1 cellular context compared by ENCODE assay signal in genomic region chr20:44959896-44960852, GRCh38.
TF ChIP-seq lines count a peak whose summit lies in the region.

A gene with protein sequence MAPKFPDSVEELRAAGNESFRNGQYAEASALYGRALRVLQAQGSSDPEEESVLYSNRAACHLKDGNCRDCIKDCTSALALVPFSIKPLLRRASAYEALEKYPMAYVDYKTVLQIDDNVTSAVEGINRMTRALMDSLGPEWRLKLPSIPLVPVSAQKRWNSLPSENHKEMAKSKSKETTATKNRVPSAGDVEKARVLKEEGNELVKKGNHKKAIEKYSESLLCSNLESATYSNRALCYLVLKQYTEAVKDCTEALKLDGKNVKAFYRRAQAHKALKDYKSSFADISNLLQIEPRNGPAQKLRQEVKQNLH (minus strand): TSS chr20:44960397. CDS start chr20:44960333, 64 bp downstream.

TF ChIP-seq in K562, 482 proteins besides CTCF, POLR2A, EP300 and RAD21 (continued from another document and continues in another):
- no peak for TF ChIP-seq RREB1 (CRISPR knock-in tag; IDR thresholded peaks at IDR 0.05)
- TF ChIP-seq PPARD (CRISPR knock-in tag; IDR thresholded peaks at IDR 0.05): no peak
- no peak for TF ChIP-seq PHF21A (IDR thresholded peaks at IDR 0.05; ENCODE audit: borderline replicate concordance, low read depth)
- TF ChIP-seq MTA1 (IDR thresholded peaks at IDR 0.05; ENCODE audit: borderline replicate concordance): no peak
- TF ChIP-seq, protein P1, sequence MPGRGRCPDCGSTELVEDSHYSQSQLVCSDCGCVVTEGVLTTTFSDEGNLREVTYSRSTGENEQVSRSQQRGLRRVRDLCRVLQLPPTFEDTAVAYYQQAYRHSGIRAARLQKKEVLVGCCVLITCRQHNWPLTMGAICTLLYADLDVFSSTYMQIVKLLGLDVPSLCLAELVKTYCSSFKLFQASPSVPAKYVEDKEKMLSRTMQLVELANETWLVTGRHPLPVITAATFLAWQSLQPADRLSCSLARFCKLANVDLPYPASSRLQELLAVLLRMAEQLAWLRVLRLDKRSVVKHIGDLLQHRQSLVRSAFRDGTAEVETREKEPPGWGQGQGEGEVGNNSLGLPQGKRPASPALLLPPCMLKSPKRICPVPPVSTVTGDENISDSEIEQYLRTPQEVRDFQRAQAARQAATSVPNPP (IDR thresholded peaks at IDR 0.05; ENCODE audit: borderline replicate concordance, insufficient read depth, insufficient read length): no peak
- TF ChIP-seq MBD1 (CRISPR knock-in tag; IDR thresholded peaks at IDR 0.05): no peak
- TF ChIP-seq ADNP (tag; IDR thresholded peaks at IDR 0.05): no peak
- no peak for TF ChIP-seq MCM3 (IDR thresholded peaks at IDR 0.05)
- no peak for TF ChIP-seq ZNF644 (tag; IDR thresholded peaks at IDR 0.05; ENCODE audit: low read depth)
- TF ChIP-seq PCBP2 (IDR thresholded peaks at IDR 0.05; ENCODE audit: low read depth, low read length, poor library complexity, severe bottlenecking): no peak
- no peak for TF ChIP-seq MCM7 (IDR thresholded peaks at IDR 0.05)
- TF ChIP-seq ZNF431 (CRISPR knock-in tag; IDR thresholded peaks at IDR 0.05): 0 out of 2 replicates have a peak, but pooled peaks have one; percentile 58
- no peak for TF ChIP-seq NR3C1 (CRISPR knock-in tag; IDR thresholded peaks at IDR 0.05)
- no peak for TF ChIP-seq RBM17 (IDR thresholded peaks at IDR 0.05; ENCODE audit: borderline replicate concordance, low read depth, low read length)
- no peak for TF ChIP-seq BRD4 (IDR thresholded peaks at IDR 0.05)
- no peak for TF ChIP-seq PTBP1 (IDR thresholded peaks at IDR 0.05; ENCODE audit: low read depth, low read length)
- TF ChIP-seq POLR2AphosphoS2 (IDR thresholded peaks at IDR 0.05; ENCODE audit: low read length): no peak
- TF ChIP-seq ZNF512 (tag; IDR thresholded peaks at IDR 0.05): no peak
- no peak for TF ChIP-seq CBX5 (IDR thresholded peaks at IDR 0.05; ENCODE audit: borderline replicate concordance, low read depth)
- TF ChIP-seq CREBBP (IDR thresholded peaks at IDR 0.05; ENCODE audit: low read depth, low read length): no peak
- no peak for TF ChIP-seq POLR3G (IDR thresholded peaks at IDR 0.05; ENCODE audit: extremely low read depth, insufficient read length, insufficient replicate concordance)
- no peak; a peak in 1 of 4 replicates for TF ChIP-seq NONO (IDR thresholded peaks at IDR 0.05; ENCODE audit: low read depth in 2 of 2, low read length in 1 of 2)
- peak; percentile 94 for TF ChIP-seq HMGN3 (IDR thresholded peaks at IDR 0.05; ENCODE audit: borderline replicate concordance, extremely low read depth, insufficient read length, low read depth, low read length)
- no peak for TF ChIP-seq FOSL1 (tag; conservative IDR thresholded peaks at IDR 0.05)
- TF ChIP-seq ZSCAN32 (CRISPR knock-in tag; IDR thresholded peaks at IDR 0.05): no peak
- TF ChIP-seq, protein P2, sequence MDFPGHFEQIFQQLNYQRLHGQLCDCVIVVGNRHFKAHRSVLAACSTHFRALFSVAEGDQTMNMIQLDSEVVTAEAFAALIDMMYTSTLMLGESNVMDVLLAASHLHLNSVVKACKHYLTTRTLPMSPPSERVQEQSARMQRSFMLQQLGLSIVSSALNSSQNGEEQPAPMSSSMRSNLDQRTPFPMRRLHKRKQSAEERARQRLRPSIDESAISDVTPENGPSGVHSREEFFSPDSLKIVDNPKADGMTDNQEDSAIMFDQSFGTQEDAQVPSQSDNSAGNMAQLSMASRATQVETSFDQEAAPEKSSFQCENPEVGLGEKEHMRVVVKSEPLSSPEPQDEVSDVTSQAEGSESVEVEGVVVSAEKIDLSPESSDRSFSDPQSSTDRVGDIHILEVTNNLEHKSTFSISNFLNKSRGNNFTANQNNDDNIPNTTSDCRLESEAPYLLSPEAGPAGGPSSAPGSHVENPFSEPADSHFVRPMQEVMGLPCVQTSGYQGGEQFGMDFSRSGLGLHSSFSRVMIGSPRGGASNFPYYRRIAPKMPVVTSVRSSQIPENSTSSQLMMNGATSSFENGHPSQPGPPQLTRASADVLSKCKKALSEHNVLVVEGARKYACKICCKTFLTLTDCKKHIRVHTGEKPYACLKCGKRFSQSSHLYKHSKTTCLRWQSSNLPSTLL (IDR thresholded peaks at IDR 0.05): no peak
- peak; percentile 19; the same call in 1 of the 2 replicates for TF ChIP-seq TAL1 (IDR thresholded peaks at IDR 0.05)
- peak; percentile 4; the same call in 1 of the 2 replicates for TF ChIP-seq NFE2 (IDR thresholded peaks at IDR 0.05; ENCODE audit: low read depth)
- TF ChIP-seq KHSRP (IDR thresholded peaks at IDR 0.05): no peak
- no peak for TF ChIP-seq MLX (CRISPR knock-in tag; conservative IDR thresholded peaks at IDR 0.05)
- no peak for TF ChIP-seq TAF15 (IDR thresholded peaks at IDR 0.05; ENCODE audit: low read depth, low read length)
- TF ChIP-seq MEF2A (IDR thresholded peaks at IDR 0.05; ENCODE audit: control insufficient read depth, low read depth, low read length): no peak
- no peak for TF ChIP-seq HDAC2 (IDR thresholded peaks at IDR 0.05)
- TF ChIP-seq SMAD1 (IDR thresholded peaks at IDR 0.05; ENCODE audit: low read depth, low read length, partially characterized antibody): no peak
- TF ChIP-seq FUS (optimal IDR thresholded peaks at IDR 0.05; ENCODE audit: low read depth, low read length): no peak
- TF ChIP-seq HCFC1 (IDR thresholded peaks at IDR 0.05; ENCODE audit: low read depth, low read length): no peak
- TF ChIP-seq ZBED1 (IDR thresholded peaks at IDR 0.05): no peak
- TF ChIP-seq TSC22D4 (tag; IDR thresholded peaks at IDR 0.05): no peak
- peak; percentile 15 for TF ChIP-seq FIP1L1 (IDR thresholded peaks at IDR 0.05; ENCODE audit: low read depth, low read length, poor library complexity, severe bottlenecking)
- TF ChIP-seq, protein P3, sequence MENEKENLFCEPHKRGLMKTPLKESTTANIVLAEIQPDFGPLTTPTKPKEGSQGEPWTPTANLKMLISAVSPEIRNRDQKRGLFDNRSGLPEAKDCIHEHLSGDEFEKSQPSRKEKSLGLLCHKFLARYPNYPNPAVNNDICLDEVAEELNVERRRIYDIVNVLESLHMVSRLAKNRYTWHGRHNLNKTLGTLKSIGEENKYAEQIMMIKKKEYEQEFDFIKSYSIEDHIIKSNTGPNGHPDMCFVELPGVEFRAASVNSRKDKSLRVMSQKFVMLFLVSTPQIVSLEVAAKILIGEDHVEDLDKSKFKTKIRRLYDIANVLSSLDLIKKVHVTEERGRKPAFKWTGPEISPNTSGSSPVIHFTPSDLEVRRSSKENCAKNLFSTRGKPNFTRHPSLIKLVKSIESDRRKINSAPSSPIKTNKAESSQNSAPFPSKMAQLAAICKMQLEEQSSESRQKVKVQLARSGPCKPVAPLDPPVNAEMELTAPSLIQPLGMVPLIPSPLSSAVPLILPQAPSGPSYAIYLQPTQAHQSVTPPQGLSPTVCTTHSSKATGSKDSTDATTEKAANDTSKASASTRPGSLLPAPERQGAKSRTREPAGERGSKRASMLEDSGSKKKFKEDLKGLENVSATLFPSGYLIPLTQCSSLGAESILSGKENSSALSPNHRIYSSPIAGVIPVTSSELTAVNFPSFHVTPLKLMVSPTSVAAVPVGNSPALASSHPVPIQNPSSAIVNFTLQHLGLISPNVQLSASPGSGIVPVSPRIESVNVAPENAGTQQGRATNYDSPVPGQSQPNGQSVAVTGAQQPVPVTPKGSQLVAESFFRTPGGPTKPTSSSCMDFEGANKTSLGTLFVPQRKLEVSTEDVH (IDR thresholded peaks at IDR 0.05; ENCODE audit: low read depth, partially characterized antibody): no peak
- TF ChIP-seq EGR1 (conservative IDR thresholded peaks at IDR 0.05): peak; percentile 60
- TF ChIP-seq CBFB (CRISPR knock-in tag; IDR thresholded peaks at IDR 0.05): no peak
- TF ChIP-seq, protein P4, sequence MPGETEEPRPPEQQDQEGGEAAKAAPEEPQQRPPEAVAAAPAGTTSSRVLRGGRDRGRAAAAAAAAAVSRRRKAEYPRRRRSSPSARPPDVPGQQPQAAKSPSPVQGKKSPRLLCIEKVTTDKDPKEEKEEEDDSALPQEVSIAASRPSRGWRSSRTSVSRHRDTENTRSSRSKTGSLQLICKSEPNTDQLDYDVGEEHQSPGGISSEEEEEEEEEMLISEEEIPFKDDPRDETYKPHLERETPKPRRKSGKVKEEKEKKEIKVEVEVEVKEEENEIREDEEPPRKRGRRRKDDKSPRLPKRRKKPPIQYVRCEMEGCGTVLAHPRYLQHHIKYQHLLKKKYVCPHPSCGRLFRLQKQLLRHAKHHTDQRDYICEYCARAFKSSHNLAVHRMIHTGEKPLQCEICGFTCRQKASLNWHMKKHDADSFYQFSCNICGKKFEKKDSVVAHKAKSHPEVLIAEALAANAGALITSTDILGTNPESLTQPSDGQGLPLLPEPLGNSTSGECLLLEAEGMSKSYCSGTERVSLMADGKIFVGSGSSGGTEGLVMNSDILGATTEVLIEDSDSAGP (CRISPR knock-in tag; IDR thresholded peaks at IDR 0.05): no peak
- no peak for TF ChIP-seq NFE2L1 (tag; IDR thresholded peaks at IDR 0.05; ENCODE audit: borderline replicate concordance, low read depth)
- TF ChIP-seq ZNF717 (CRISPR knock-in tag; IDR thresholded peaks at IDR 0.05): no peak
- no peak for TF ChIP-seq KAT8 (IDR thresholded peaks at IDR 0.05; ENCODE audit: low read depth)
- TF ChIP-seq TEAD1 (CRISPR knock-in tag; IDR thresholded peaks at IDR 0.05): peak in 1 of 2 experiments; percentile 70; a peak in 2 of 4 replicates
- TF ChIP-seq CTBP1 (IDR thresholded peaks at IDR 0.05; ENCODE audit: borderline replicate concordance): peak; percentile 78
- no peak for TF ChIP-seq HSF4 (CRISPR knock-in tag; IDR thresholded peaks at IDR 0.05; ENCODE audit: borderline replicate concordance)
- TF ChIP-seq ZZZ3 (IDR thresholded peaks at IDR 0.05): no peak
- TF ChIP-seq SIX5 (IDR thresholded peaks at IDR 0.05; ENCODE audit: borderline replicate concordance in 1 of 2, insufficient read depth in 1 of 2, low read depth in 1 of 2, low read length in 2 of 2): no peak
